ENCODE assay signal across 19 cellular contexts in the genomic region with DNA sequence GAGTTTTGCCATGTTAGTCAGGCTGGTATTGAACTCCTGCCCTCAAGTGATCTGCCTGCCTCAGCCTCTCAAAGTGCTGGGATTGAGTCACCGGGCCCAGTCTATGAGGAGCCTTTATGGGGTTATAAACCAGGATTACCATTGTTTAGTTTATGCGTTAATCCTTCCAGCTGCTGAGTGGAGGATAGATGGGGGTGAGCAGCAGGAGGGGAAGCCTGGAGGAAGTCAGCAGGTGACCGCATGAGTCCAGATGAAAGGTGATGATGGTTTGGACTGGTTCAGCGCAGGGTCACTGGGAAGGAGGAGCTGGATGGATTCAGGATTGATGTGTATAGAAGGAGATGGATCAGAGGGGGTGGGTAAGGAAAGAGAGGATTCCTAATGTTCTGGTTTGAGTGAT.
DNase-seq lines count a peak whose midpoint lies in the region; ATAC-seq lines count a peak whose summit lies in the region.
"Had no signal": no experiment of that assay in that cellular context is flagged by ENCODE, and none has a peak within 500 bp of the region (broad histone marks: within the 10 kb centered on the region; RNA-seq: fewer than 3 reads in every experiment).

No MANE protein-coding gene starts in this region.

- no peaks in the 10 kb centered on the region for H3K9me2 ChIP-seq in GM23248 (ENCODE audit: insufficient read depth)
- H3K9me2 ChIP-seq: SK-N-SH had no signal

- DNase-seq in GM23248 (peak; percentile 56), M059J (ENCODE audit: low read depth) (peak; percentile 72), iris pigment epithelial cell (ENCODE audit: low read depth) (peak; percentile 14), stromal cell of bone marrow (ENCODE audit: low read depth) (peak; percentile 41), T-helper 1 cell (no peak)
- DNase-seq: Caco-2; CD4-positive, alpha-beta T cell; DMS153; Kasumi-1; NCI-H1105 treated with DMSO at 0.1 percent for 48 hours; NCI-H1694; NCI-H2227 treated with DMSO at 0.1 percent for 48 hours; NCI-H510A treated with DMSO at 0.1 percent for 48 hours; NCI-H774; SHP77; SK-N-SH had no signal

- no peaks in the 10 kb centered on the region for H3K4me1 ChIP-seq in GM23248 (ENCODE audit: insufficient read depth)
- H3K4me1 ChIP-seq: Caco-2 had no signal

- H3K4me3 ChIP-seq in GM23248, result no peak overlapping the region
- H3K4me3 ChIP-seq: A549 had no signal

- peaks cover 54% of the 10 kb centered on the region for H3K79me2 ChIP-seq in GM23248 (ENCODE audit: insufficient read depth)

- 88 to 91% methylated on average over 4 of the region's 4 CpGs for WGBS in GM23248 (ENCODE audit: low coverage in 1 of 2, low lambda C conversion rate in 2 of 2, missing lambda C conversion rate in 2 of 2), 2 experiments

- no peak overlapping the region for H3K4me2 ChIP-seq in GM23248 (ENCODE audit: unreplicated experiment)
- H3K4me2 ChIP-seq: A549, SK-N-SH had no signal

- ATAC-seq in GM21423 (IDR thresholded peaks at IDR 0.05; ENCODE audit: unreplicated experiment) (no peak), GM18498 (IDR thresholded peaks at IDR 0.05; ENCODE audit: unreplicated experiment) (no peak)
- ATAC-seq: A549 had no signal

- H3K27ac ChIP-seq in GM23248, result no peak overlapping the region
- H3K27ac ChIP-seq: A549 had no signal

- H3K27me3 ChIP-seq in GM23248 (replicated peaks; ENCODE audit: insufficient read depth), result no peaks in the 10 kb centered on the region

- H4K20me1 ChIP-seq in GM23248 (ENCODE audit: insufficient read depth), result no peaks in the 10 kb centered on the region

- H3F3A ChIP-seq in GM23248 (ENCODE audit: insufficient read depth), result 0 out of 2 replicates have a peak, but pooled peaks cover 5% of the 10 kb centered on the region

- H3K9me3 ChIP-seq in GM23248 (ENCODE audit: low read depth), result no peaks in the 10 kb centered on the region
- H3K9me3 ChIP-seq: A549, Caco-2, SK-N-SH had no signal

- in situ Hi-C loops in GM23248 (cut with MboI), result no loop called here

- no peak overlapping the region for H3K9ac ChIP-seq in GM23248
- H3K9ac ChIP-seq: SK-N-SH had no signal

- H3K36me3 ChIP-seq in GM23248 (ENCODE audit: low read depth), result no peaks in the 10 kb centered on the region

- no peak overlapping the region for H2AFZ ChIP-seq in GM23248

Comparison
In these comparisons a context has a peak if more than half of its experiments do, and no peak if none do; other contexts are left out.
1. DNase-seq: peak in GM23248 (single experiment), M059J (single experiment), iris pigment epithelial cell (single experiment) and stromal cell of bone marrow (single experiment); none in T-helper 1 cell (0 of 5).